8 cellular contexts compared by ENCODE assay signal in genomic region chr2:226792155-226792871, GRCh38. TPM values are rescaled to one million over a fixed set of nuclear protein-coding genes. Genes with fewer than 3 reads are reported as not detected.
A peak's percentile ranks its signal among the peaks of the same experiment; 100 is the strongest.
DNase-seq lines count a peak whose midpoint lies in the region; ATAC-seq, FAIRE-seq and TF ChIP-seq lines count a peak whose summit lies in the region.

No MANE protein-coding gene starts in this region.

- H3K9ac ChIP-seq in PC-3 (ENCODE audit: low read length) = peak overlapping the region; percentile 96
- peak overlapping the region; percentile 79 for H3K9ac ChIP-seq in endothelial cell of umbilical vein (replicated peaks; ENCODE audit: extremely low read depth, insufficient read depth, low read length)

- peaks cover 19% of the 10 kb centered on the region for H4K20me1 ChIP-seq in PC-3 (ENCODE audit: low read length)
- no peaks in the 10 kb centered on the region for H4K20me1 ChIP-seq in endothelial cell of umbilical vein (replicated peaks; ENCODE audit: control insufficient read depth, extremely low read depth, insufficient read depth, low read length)

- POLR2A ChIA-PET in PC-3 (lab: Charles Lee; ENCODE audit: unreplicated experiment) = interaction anchor here (0.6 kb wide), 3 partner anchors 19 to 581 kb away, joined by 3 to 6 read pairs (median 5); no protein-coding TSS in a partner anchor
- POLR2A ChIA-PET in endothelial cell of umbilical vein (lab: Charles Lee) = no interaction called here

- H3K36me3 ChIP-seq in PC-3 (ENCODE audit: low read depth, low read length) (peaks cover 57% of the 10 kb centered on the region), endothelial cell of umbilical vein (ENCODE audit: control insufficient read depth in 2 of 2, extremely low read depth in 1 of 2, insufficient read depth in 2 of 2, low read length in 2 of 2) (no peaks in the 10 kb centered on the region), ovary (no peaks in the 10 kb centered on the region)

- H3K9me3 ChIP-seq in PC-3 (ENCODE audit: low read length) (no peaks in the 10 kb centered on the region), endothelial cell of umbilical vein (replicated peaks; ENCODE audit: control insufficient read depth, insufficient read depth, low read length) (no peaks in the 10 kb centered on the region), ovary (no peaks in the 10 kb centered on the region)

- no peaks in the 10 kb centered on the region for H3K9me1 ChIP-seq in endothelial cell of umbilical vein (replicated peaks; ENCODE audit: control insufficient read depth, extremely low read depth, insufficient read depth, low read length)

- whole genome bisulfite sequencing in ovary, 3 donors = 8 to 12% (median 10%) methylated on average over 7 of the region's 7 CpGs

- peaks cover 39% of the 10 kb centered on the region for H3K4me1 ChIP-seq in PC-3 (ENCODE audit: insufficient read depth, low read length)
- H3K4me1 ChIP-seq in endothelial cell of umbilical vein (ENCODE audit: control insufficient read depth, extremely low read depth, insufficient read depth, low read length) = peaks cover 4% of the 10 kb centered on the region
- H3K4me1 ChIP-seq in ovary (ENCODE audit: insufficient read depth) = peaks cover 6% of the 10 kb centered on the region

- dilution Hi-C loops in endothelial cell of umbilical vein (cut with MboI; ENCODE audit: extremely low pct_ligation_motif_present, low sequenced_read_pairs) = no loop called here

- BruUV-seq in PC-3 (replicated peaks; lab: Mats Ljungman, UMichigan) = TSS peak; percentile 36
- no TSS peak for BruUV-seq in endothelial cell of umbilical vein (replicated peaks; lab: Mats Ljungman, UMichigan)

- peak; percentile 48 for FAIRE-seq in endothelial cell of umbilical vein (lab: Jason Lieb, UNC)
- FAIRE-seq in H54 (lab: Jason Lieb, UNC) = no peak

- no peak for TF ChIP-seq POLR2A in endothelial cell of umbilical vein (IDR thresholded peaks at IDR 0.05; ENCODE audit: low read depth, low read length)
- no peak for TF ChIP-seq POLR2A in ovary (IDR thresholded peaks at IDR 0.05)
- TF ChIP-seq POLR2A in H54 (IDR thresholded peaks at IDR 0.05; ENCODE audit: low read depth, low read length) = no peak

- H3K27ac ChIP-seq in PC-3 (ENCODE audit: low read length) = peak overlapping the region; percentile 88
- H3K27ac ChIP-seq in endothelial cell of umbilical vein (ENCODE audit: insufficient read depth, low read depth, low read length) = no peak overlapping the region
- peak overlapping the region; percentile 1 to 90 for H3K27ac ChIP-seq in ovary

- no peaks in the 10 kb centered on the region for H3K27me3 ChIP-seq in PC-3 (ENCODE audit: low read length)
- H3K27me3 ChIP-seq in endothelial cell of umbilical vein (ENCODE audit: control insufficient read depth in 2 of 2, insufficient read depth in 2 of 2, low read length in 2 of 2) = peaks cover 4 to 22% of the 10 kb centered on the region in 2 experiments
- H3K27me3 ChIP-seq in ovary = no peaks in the 10 kb centered on the region

- CTCF ChIA-PET in PC-3 (lab: Charles Lee) = no interaction called here
- CTCF ChIA-PET in endothelial cell of umbilical vein (lab: Charles Lee) = interaction anchor here (0.6 kb wide), 1 partner anchor 10 kb away, joined by 3 read pairs; no protein-coding TSS in a partner anchor

- H3K4me3 ChIP-seq in PC-3 (ENCODE audit: low read length) (peak overlapping the region; percentile 88), endothelial cell of umbilical vein (replicated peaks in 1 of 3; ENCODE audit: insufficient read depth in 1 of 3, low read depth in 1 of 3, low read length in 3 of 3) (peak overlapping the region in 2 of 3 experiments; percentile 55 to 69), ovary (peak overlapping the region; percentile 93)

- TF ChIP-seq CTCF in PC-3 (conservative IDR thresholded peaks at IDR 0.05; ENCODE audit: low read depth, low read length) (no peak), endothelial cell of umbilical vein (IDR thresholded peaks at IDR 0.05; ENCODE audit: extremely low read depth in 1 of 2, insufficient read depth in 1 of 2, low read depth in 1 of 2, low read length in 2 of 2) (no peak), ovary (IDR thresholded peaks at IDR 0.05) (no peak)

- no peak for TF ChIP-seq EP300 in ovary (IDR thresholded peaks at IDR 0.05)

- intact Hi-C loops in PC-3 (cut with micrococcal nuclease) = loop anchor here (2.0 to 10.0 kb wide), 6 partner anchors 50 to 998 kb away; no protein-coding TSS in a partner anchor
- intact Hi-C loops in endothelial cell of umbilical vein (cut with micrococcal nuclease) = loop anchor here (5.0 to 10.0 kb wide), 2 partner anchors 580 to 758 kb away; no protein-coding TSS in a partner anchor
- intact Hi-C loops in ovary (cut with DNase I) = loop anchor here in 2 of 4 donors (5.0 to 10.0 kb wide), 5 partner anchors 48 to 578 kb away; no protein-coding TSS in a partner anchor

- DNase-seq in NCI-H1092 treated with DMSO at 0.1 percent for 48 hours (lab: John Stamatoyannopoulos, UW) = peak; percentile 15
- DNase-seq in NCI-H1092 (lab: John Stamatoyannopoulos, UW) = no peak
- peak; percentile 23 for DNase-seq in PC-3
- no peak for DNase-seq in endothelial cell of umbilical vein (ENCODE audit: low read depth, low spot score)
- DNase-seq in ovary = no peak
- no peak for DNase-seq in H54 (ENCODE audit: insufficient read length, low spot score)
- DNase-seq in medulla oblongata (ENCODE audit: extremely low spot score) = no peak
- DNase-seq in GOT3 (lab: John Stamatoyannopoulos, UW) = no peak

- ATAC-seq in PC-3 = no peak

- peak overlapping the region; percentile 40; the same call in 1 of the 2 replicates for H2AFZ ChIP-seq in PC-3 (ENCODE audit: low read length)
- H2AFZ ChIP-seq in endothelial cell of umbilical vein (ENCODE audit: low read depth, low read length) = peak overlapping the region; percentile 89

- H3K79me2 ChIP-seq in PC-3 (ENCODE audit: low read length) = peaks cover 98% of the 10 kb centered on the region
- H3K79me2 ChIP-seq in endothelial cell of umbilical vein (ENCODE audit: control insufficient read depth, insufficient read depth, low read length) = no peaks in the 10 kb centered on the region

- H3K4me2 ChIP-seq in PC-3 (ENCODE audit: low read length) = peak overlapping the region; percentile 97
- peak overlapping the region; percentile 84 for H3K4me2 ChIP-seq in endothelial cell of umbilical vein (ENCODE audit: insufficient read depth, low read length)

- H3K9me2 ChIP-seq in PC-3 (replicated peaks; ENCODE audit: low read length) = no peaks in the 10 kb centered on the region

- H3F3A ChIP-seq in PC-3 (ENCODE audit: low read length, unreplicated experiment) = no peaks in the 10 kb centered on the region

TF ChIP-seq in endothelial cell of umbilical vein, 7 proteins besides CTCF, POLR2A, EP300 and RAD21:
- TF ChIP-seq POLR2AphosphoS5 (IDR thresholded peaks at IDR 0.05; ENCODE audit: insufficient read depth, low read depth, low read length) (no peak), EZH2 (IDR thresholded peaks at IDR 0.05; ENCODE audit: borderline replicate concordance, low read depth, low read length, severe bottlenecking) (no peak), FOS (IDR thresholded peaks at IDR 0.05; ENCODE audit: borderline replicate concordance, insufficient read depth, low read length) (no peak), MYC (IDR thresholded peaks at IDR 0.05; ENCODE audit: low read depth, low read length) (no peak), JUN (IDR thresholded peaks at IDR 0.05; ENCODE audit: borderline replicate concordance, insufficient read depth, insufficient read length, low read depth) (no peak), MAX (IDR thresholded peaks at IDR 0.05; ENCODE audit: insufficient read depth, insufficient read length) (no peak), GATA2 (IDR thresholded peaks at IDR 0.05; ENCODE audit: insufficient read depth, insufficient read length, low read depth, low read length) (no peak)

RNA-seq across cellular contexts. Expression of gene IRS1, which starts 7.3 kb away (rescaled TPM):
- 38.8 and 43.8 TPM in 2 replicates for total RNA-seq in PC-3 (2014; rRNA removed)
- total RNA-seq in endothelial cell of umbilical vein = 0.05 and 0.11 TPM in 2 replicates
- polyA plus RNA-seq in endothelial cell of umbilical vein = 0.10 and 0.13 TPM in 2 replicates
- 0.03 and 0.08 TPM in 2 replicates for polyA plus RNA-seq in endothelial cell of umbilical vein (2011; cell fraction: cytosol; rRNA removed)
- 0.05 and 0.07 TPM in 2 replicates for polyA plus RNA-seq in endothelial cell of umbilical vein (2011; cell fraction: nucleus; rRNA removed)
- polyA plus RNA-seq in endothelial cell of umbilical vein (2012) = 0.56 and 0.64 TPM in 2 replicates
- 0.15 and 0.17 TPM in 2 replicates for polyA minus RNA-seq in endothelial cell of umbilical vein
- 0.10 TPM for polyA minus RNA-seq in endothelial cell of umbilical vein (2011; cell fraction: cytosol; rRNA and poly(A)+ RNA removed)
- 0.24 and 0.34 TPM in 2 replicates for polyA minus RNA-seq in endothelial cell of umbilical vein (2011; cell fraction: nucleus; rRNA and poly(A)+ RNA removed)
- total RNA-seq in ovary = 10 to 100 TPM; 29.5 to 87.0 (median 45.1) TPM
- polyA plus RNA-seq in ovary = 10 to 100 TPM; 22.3 to 40.2 TPM

RNA-seq across cellular contexts. Expression of gene RHBDD1, which starts 43.5 kb away (rescaled TPM):
- 7.8 and 9.1 TPM in 2 replicates for total RNA-seq in PC-3 (2014; rRNA removed)
- 16.1 and 19.4 TPM in 2 replicates for total RNA-seq in endothelial cell of umbilical vein
- polyA plus RNA-seq in endothelial cell of umbilical vein = 6.4 and 6.8 TPM in 2 replicates
- 5.7 and 6.1 TPM in 2 replicates for polyA plus RNA-seq in endothelial cell of umbilical vein (2011; cell fraction: cytosol; rRNA removed)
- polyA plus RNA-seq in endothelial cell of umbilical vein (2011; cell fraction: nucleus; rRNA removed) = 10.2 and 10.6 TPM in 2 replicates
- 11.6 and 14.2 TPM in 2 replicates for polyA plus RNA-seq in endothelial cell of umbilical vein (2012)
- 26.2 and 35.5 TPM in 2 replicates for polyA minus RNA-seq in endothelial cell of umbilical vein
- polyA minus RNA-seq in endothelial cell of umbilical vein (2011; cell fraction: cytosol; rRNA and poly(A)+ RNA removed) = 6.5 TPM
- polyA minus RNA-seq in endothelial cell of umbilical vein (2011; cell fraction: nucleus; rRNA and poly(A)+ RNA removed) = 37.7 and 54.9 TPM in 2 replicates
- total RNA-seq in ovary = 10 to 100 TPM; 18.5 to 95.8 (median 62.4) TPM
- polyA plus RNA-seq in ovary = 10 to 100 TPM; 11.5 to 44.9 TPM

Comparison
In these comparisons a context has a peak if more than half of its experiments do, and no peak if none do; other contexts are left out.
1. DNase-seq: peak in NCI-H1092 treated with DMSO at 0.1 percent for 48 hours (single experiment) and PC-3 (single experiment); none in NCI-H1092 (single experiment), endothelial cell of umbilical vein (single experiment), ovary (0 of 5), H54 (single experiment), medulla oblongata (single experiment) and GOT3 (single experiment).
2. RNA of gene IRS1, which starts 7.3 kb away (total RNA-seq): 29.5 to 87.0 TPM in ovary and 38.8 to 43.8 TPM in PC-3; 0.05 to 0.11 TPM in endothelial cell of umbilical vein; every median in the first group is over 10 times any median in the second.
3. Peak in every context shown above with its lines, with median percentiles within 50 percentile points of each other: H3K4me3 ChIP-seq.